Comparison of ENCODE assay signal across 9 cellular contexts in the genomic region with DNA sequence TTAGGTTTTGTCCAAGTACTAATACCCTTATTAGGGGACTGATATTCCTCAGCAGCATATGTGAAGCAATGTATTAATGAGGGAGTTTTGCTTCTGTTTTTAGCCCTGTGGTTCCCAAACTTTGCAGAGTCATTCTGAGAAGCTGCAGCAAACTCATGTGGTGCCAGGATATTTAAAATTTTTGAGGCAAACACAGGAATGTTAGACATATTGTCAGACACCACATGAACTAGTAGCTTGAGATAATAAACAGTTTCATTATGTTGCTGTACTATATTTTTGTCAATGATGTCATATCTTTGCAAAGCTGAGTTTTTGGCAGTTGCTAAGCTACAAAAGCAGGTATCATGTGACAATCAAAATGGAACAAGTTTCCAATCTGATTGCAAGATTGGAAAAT. TPM values are rescaled to one million over a fixed set of nuclear protein-coding genes. Genes with fewer than 3 reads are reported as not detected.
DNase-seq lines count a peak whose midpoint lies in the region; ATAC-seq and TF ChIP-seq lines count a peak whose summit lies in the region.
"Had no signal": no experiment of that assay in that cellular context is flagged by ENCODE, and none has a peak within 500 bp of the region (broad histone marks: within the 10 kb centered on the region; RNA-seq: fewer than 3 reads in every experiment).

No MANE protein-coding gene starts in this region.

- no peaks in the 10 kb centered on the region for H3K9me3 ChIP-seq in H9 (ENCODE audit: control insufficient read depth, low read depth, low read length)
- H3K9me3 ChIP-seq in OCI-LY3 (ENCODE audit: insufficient read depth, low read length): no peaks in the 10 kb centered on the region

- no peaks in the 10 kb centered on the region for H3K27me3 Mint-ChIP-seq in CD14-positive monocyte (ENCODE audit: low read depth in 3 of 3)
- no peaks in the 10 kb centered on the region for H3K27me3 Mint-ChIP-seq in H9 (ENCODE audit: low read depth)
- H3K27me3 Mint-ChIP-seq: stimulated activated naive CD8-positive, alpha-beta T cell treated with anti-CD3 and anti-CD28 coated beads, Interleukin-15, Interleukin-2, amounts not matched to agents 100 ng/mL and 50 ng/mL, for 24 hours had no signal

- peak overlapping the region in 6 of 7 donors; percentile 50 to 96 (median 89) for H3K27ac Mint-ChIP-seq in CD14-positive monocyte
- H3K27ac Mint-ChIP-seq in H9: no peak overlapping the region

- ATAC-seq in HG03439 (IDR thresholded peaks at IDR 0.05; ENCODE audit: unreplicated experiment): no peak

- no peak overlapping the region for H2AK5ac ChIP-seq in H9 (ENCODE audit: insufficient read length, low read length)

- no peaks in the 10 kb centered on the region for H3K23me2 ChIP-seq in H9 (ENCODE audit: insufficient read length, low read depth, low read length, poor library complexity, severe bottlenecking)

- no peak overlapping the region for H3K4me3 ChIP-seq in OCI-LY3 (ENCODE audit: low read length)

- H3K4ac ChIP-seq in H9 (ENCODE audit: low read depth, low read length): no peak overlapping the region

- H2AFZ ChIP-seq in H9 (ENCODE audit: low read length) (no peak overlapping the region), OCI-LY3 (ENCODE audit: low read depth, low read length) (no peak overlapping the region)

- H3K4me1 ChIP-seq in H9 (ENCODE audit: insufficient read depth, low read length) (peaks cover 3% of the 10 kb centered on the region; the same call in 1 of the 2 replicates), OCI-LY3 (ENCODE audit: low read length) (peaks cover 17% of the 10 kb centered on the region)

- H3K4me2 ChIP-seq in H9 (ENCODE audit: insufficient read depth, insufficient read length, low read length): no peak overlapping the region
- H3K4me2 ChIP-seq in OCI-LY3 (ENCODE audit: low read length): peak overlapping the region; percentile 42

- H4K91ac ChIP-seq in H9 (ENCODE audit: insufficient read length, low read depth, low read length): no peak overlapping the region

- no peak overlapping the region for H4K5ac ChIP-seq in H9 (ENCODE audit: insufficient read length, low read depth, low read length)

- H3K36me3 ChIP-seq in OCI-LY3 (replicated peaks; ENCODE audit: low read depth, low read length): no peaks in the 10 kb centered on the region

- H3T11ph ChIP-seq in H9 (ENCODE audit: low read length): no peak overlapping the region

- no peaks in the 10 kb centered on the region for H3K9me3 Mint-ChIP-seq in CD14-positive monocyte
- no peaks in the 10 kb centered on the region for H3K9me3 Mint-ChIP-seq in H9
- H3K9me3 Mint-ChIP-seq: stimulated activated naive CD8-positive, alpha-beta T cell treated with anti-CD3 and anti-CD28 coated beads, Interleukin-15, Interleukin-2, amounts not matched to agents 100 ng/mL and 50 ng/mL, for 24 hours had no signal

- no peak overlapping the region for H2BK5ac ChIP-seq in H9 (ENCODE audit: insufficient read length, low read length)

- H3K4me1 Mint-ChIP-seq in CD14-positive monocyte: peaks cover 16% of the 10 kb centered on the region
- peaks cover 3 to 9% of the 10 kb centered on the region in 2 experiments; a peak in 3 of 4 replicates for H3K4me1 Mint-ChIP-seq in H9

- TF ChIP-seq CTCF in CD14-positive monocyte (IDR thresholded peaks at IDR 0.05) (no peak), H9 (conservative IDR thresholded peaks at IDR 0.05) (no peak), OCI-LY3 (IDR thresholded peaks at IDR 0.05; ENCODE audit: low read depth, low read length) (no peak)

- no peak overlapping the region for H3K56ac ChIP-seq in H9 (ENCODE audit: insufficient read length, low read depth, low read length)

- H2BK20ac ChIP-seq in H9 (ENCODE audit: low read depth, low read length, poor library complexity, severe bottlenecking): peak overlapping the region; percentile 45

- H3K79me1 ChIP-seq in H9 (ENCODE audit: insufficient read depth, low read depth, low read length, poor library complexity, severe bottlenecking): no peaks in the 10 kb centered on the region

- no peak overlapping the region for H2BK12ac ChIP-seq in H9 (ENCODE audit: insufficient read length, low read depth, low read length)

- H3K27me3 ChIP-seq in H9 (ENCODE audit: insufficient read depth, low read length) (no peaks in the 10 kb centered on the region), OCI-LY3 (ENCODE audit: low read depth, low read length) (no peaks in the 10 kb centered on the region)

- H3K79me2 ChIP-seq in H9 (ENCODE audit: insufficient read depth, low read length) (no peaks in the 10 kb centered on the region), OCI-LY3 (ENCODE audit: low read length) (no peaks in the 10 kb centered on the region)

- H3K23ac ChIP-seq in H9 (ENCODE audit: insufficient read length, low read depth, low read length): no peak overlapping the region

- H3K36me3 Mint-ChIP-seq in CD14-positive monocyte: peaks cover 34 to 63% of the 10 kb centered on the region in 2 donors
- H3K36me3 Mint-ChIP-seq in H9 (ENCODE audit: insufficient read depth in 1 of 3, low read depth in 3 of 3): peaks cover 4 to 18% (median 9%) of the 10 kb centered on the region in 3 experiments; a peak in 6 of 7 replicates

- no peak overlapping the region for H3K14ac ChIP-seq in H9 (ENCODE audit: insufficient read depth, low read length)

- intact Hi-C loops in CD14-positive monocyte (cut with micrococcal nuclease): loop anchor here (5.0 kb wide), 2 partner anchors 36 to 49 kb away; partner anchors contain the start of genes ATP6V1A (in 2 of the 2) and NAA50 (in 2 of the 2)

- H2BK15ac ChIP-seq in H9 (ENCODE audit: low read depth, low read length): no peak overlapping the region

- H4K20me1 ChIP-seq in H9 (ENCODE audit: control insufficient read depth, insufficient read depth, insufficient read length): no peaks in the 10 kb centered on the region
- no peaks in the 10 kb centered on the region for H4K20me1 ChIP-seq in OCI-LY3 (ENCODE audit: insufficient read depth, low read length)

- no peak overlapping the region for H2BK120ac ChIP-seq in H9 (ENCODE audit: low read depth, low read length, poor library complexity, severe bottlenecking)

- H3K27ac ChIP-seq in H9 (ENCODE audit: insufficient read length, low read depth, low read length): no peak overlapping the region
- H3K27ac ChIP-seq in OCI-LY3 (ENCODE audit: low read length): no peak overlapping the region

- no peak overlapping the region for H3K18ac ChIP-seq in H9 (ENCODE audit: insufficient read length, low read depth, low read length)

- DNase-seq in CD14-positive monocyte (ENCODE audit: low spot score) (no peak), H9 (no peak), glomerular visceral epithelial cell (ENCODE audit: extremely low spot score) (peak; percentile 81)
- no peak for DNase-seq in stimulated activated CD4-positive, alpha-beta T cell treated with anti-CD3 and anti-CD28 coated beads, Interleukin-12 subunit alpha, Interleukin-12 subunit beta, amount 100 ng/mL, for 4 hours
- DNase-seq in stimulated activated CD4-positive, alpha-beta T cell treated with anti-CD3 and anti-CD28 coated beads, Interleukin-4, amount 100 ng/mL, for 4 hours: no peak
- DNase-seq in activated CD4-positive, CD25-positive, alpha-beta regulatory T cell (lab: John Stamatoyannopoulos, UW): no peak

- no peak overlapping the region for H4K8ac ChIP-seq in H9 (replicated peaks; ENCODE audit: insufficient read length, low read depth, low read length)

- H3K4me3 Mint-ChIP-seq in CD14-positive monocyte (no peak overlapping the region), H9 (no peak overlapping the region)
- H3K4me3 Mint-ChIP-seq: stimulated activated naive CD8-positive, alpha-beta T cell treated with anti-CD3 and anti-CD28 coated beads, Interleukin-15, Interleukin-2, amounts not matched to agents 100 ng/mL and 50 ng/mL, for 24 hours had no signal

- no peak overlapping the region for H3K9ac ChIP-seq in H9 (ENCODE audit: extremely low read depth, insufficient read length, low read length)
- no peak overlapping the region for H3K9ac ChIP-seq in OCI-LY3 (ENCODE audit: low read length)

RNA-seq across cellular contexts. Expression of gene ATP6V1A, which starts 36.6 kb away (rescaled TPM):
- 100 to 1,000 TPM; 254 to 295 TPM for polyA plus RNA-seq in CD14-positive monocyte
- total RNA-seq in H9 (2021): 73.4 and 80.4 TPM in 2 replicates

RNA-seq across cellular contexts. Expression of gene NAA50, which starts 37.4 kb away (rescaled TPM):
- 100 to 1,000 TPM in 1 of 2 donors, 10 to 100 TPM in 1; 80.0 to 105 TPM for polyA plus RNA-seq in CD14-positive monocyte
- 216 and 226 TPM in 2 replicates for total RNA-seq in H9 (2021)

RNA-seq across cellular contexts. Expression of gene GRAMD1C, which starts 55.1 kb away (rescaled TPM):
- under 1 TPM; 0.13 to 0.27 TPM for polyA plus RNA-seq in CD14-positive monocyte
- total RNA-seq in H9 (2021): 1.8 TPM in 2 replicates

Comparison
In these comparisons a context has a peak if more than half of its experiments do, and no peak if none do; other contexts are left out.
1. H3K27ac Mint-ChIP-seq: peak in CD14-positive monocyte (6 of 7); none in H9 (0 of 3).